10 cellular contexts compared by ENCODE assay signal in the genomic region with DNA sequence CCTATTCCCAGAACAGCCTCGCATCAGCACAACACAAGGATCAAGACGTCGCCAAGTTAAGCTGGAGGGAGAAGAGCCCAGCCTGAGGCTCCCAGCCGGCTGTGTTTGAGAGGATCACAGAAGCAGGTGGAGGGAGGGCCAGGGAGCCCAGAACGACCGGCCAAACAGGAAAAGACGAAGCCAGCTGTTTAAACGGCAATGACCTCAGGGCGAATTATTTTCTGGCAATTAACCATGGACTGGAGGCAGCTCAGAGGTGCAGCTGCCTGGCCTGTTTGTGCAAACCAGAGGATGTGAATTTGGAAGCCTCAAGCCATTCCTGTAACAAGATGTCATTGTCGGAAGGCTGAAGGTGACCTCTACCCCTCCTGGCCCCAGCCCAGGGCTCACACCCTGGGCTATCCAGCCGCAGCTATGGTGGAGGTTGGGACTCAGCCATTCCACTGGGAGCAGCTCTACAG.
A peak's percentile ranks its signal among the peaks of the same experiment; 100 is the strongest.
DNase-seq lines count a peak whose midpoint lies in the region; ATAC-seq and TF ChIP-seq lines count a peak whose summit lies in the region.
"Had no signal": no experiment of that assay in that cellular context is flagged by ENCODE, and none has a peak within 500 bp of the region (broad histone marks: within the 10 kb centered on the region; RNA-seq: fewer than 3 reads in every experiment).

No MANE protein-coding gene starts in this region.

- 3 to 9% methylated on average over 8 to 11 of the region's 11 CpGs for WGBS in gastroesophageal sphincter (ENCODE audit: low coverage in 1 of 2), 2 donors

- POLR2A ChIA-PET in HCT116 (lab: Charles Lee) = no interaction called here

- TF ChIP-seq CTCF in HCT116 (IDR thresholded peaks at IDR 0.05 in 2 of 3, conservative IDR thresholded peaks at IDR 0.05 in 1 of 3; ENCODE audit: borderline replicate concordance in 1 of 3, insufficient read depth in 1 of 3, low read depth in 2 of 3, low read length in 2 of 3) = no peak
- no peak for TF ChIP-seq CTCF in gastroesophageal sphincter (IDR thresholded peaks at IDR 0.05)
- TF ChIP-seq CTCF in omental fat pad (IDR thresholded peaks at IDR 0.05) = no peak

- no peaks in the 10 kb centered on the region for H3K9me2 ChIP-seq in HCT116 (ENCODE audit: insufficient read depth)

- peak overlapping the region; percentile 35 for H3K4me2 ChIP-seq in HCT116 (ENCODE audit: low read length)

- H3K9ac ChIP-seq in HCT116 (ENCODE audit: low read length) (no peak overlapping the region), skeletal muscle tissue (ENCODE audit: low read depth in 1 of 3, low read length in 3 of 3) (peak overlapping the region in 2 of 3 donors; percentile 23 to 45)

- no peak for TF ChIP-seq POLR2A in HCT116 (IDR thresholded peaks at IDR 0.05; ENCODE audit: borderline replicate concordance, extremely low read depth, insufficient read depth, insufficient read length)
- no peak for TF ChIP-seq POLR2A in gastroesophageal sphincter (IDR thresholded peaks at IDR 0.05)

- DNase-seq in HCT116 (ENCODE audit: low read depth, low spot score) = no peak
- peak; percentile 16 for DNase-seq in NCI-H82 treated with DMSO at 0.1 percent for 48 hours (lab: John Stamatoyannopoulos, UW; ENCODE audit: unreplicated experiment)
- DNase-seq in activated effector memory CD4-positive, alpha-beta T cell treated with Interleukin-2 at 50 U/mL for 16 hours = no peak
- DNase-seq in omental fat pad (ENCODE audit: low spot score) = no peak
- DNase-seq: effector memory CD4-positive, alpha-beta T cell; NCI-H187 had no signal

- RAD21 ChIA-PET in HCT116 (lab: Charles Lee; ENCODE audit: low non-redundant PET in 1 of 2, low total read pairs in 2 of 2, uncharacterized antibody in 2 of 2, unreplicated experiment in 2 of 2) = interaction anchor here in 1 of 2 experiments (0.6 kb wide), 1 partner anchor 202 kb away, joined by 7 read pairs; no protein-coding TSS in a partner anchor

- intact Hi-C loops in HCT116 (cut with micrococcal nuclease) = no loop called here

- no peak overlapping the region for H2AFZ ChIP-seq in HCT116 (ENCODE audit: low read depth, low read length, poor library complexity, severe bottlenecking)

- ATAC-seq in HCT116 (no peak), gastroesophageal sphincter (peak; percentile 86), HG03520 (IDR thresholded peaks at IDR 0.05; ENCODE audit: unreplicated experiment) (no peak), omental fat pad (ENCODE audit: low FRiP score) (no peak), GM19463 (IDR thresholded peaks at IDR 0.05; ENCODE audit: unreplicated experiment) (no peak)

- H3K4me1 ChIP-seq in HCT116 (ENCODE audit: control insufficient read depth in 1 of 2, insufficient read depth in 2 of 2, low read length in 2 of 2) (peaks cover 46 to 72% of the 10 kb centered on the region in 2 experiments), gastroesophageal sphincter (peaks cover 0 to 32% (median 16%) of the 10 kb centered on the region in 3 donors), skeletal muscle tissue (ENCODE audit: control insufficient read depth in 3 of 3, insufficient read depth in 3 of 3, low read length in 3 of 3) (peaks cover 28 to 36% (median 32%) of the 10 kb centered on the region in 3 donors)

- H3K9me3 ChIP-seq in HCT116 (ENCODE audit: control insufficient read depth in 1 of 2, insufficient read depth in 1 of 2, low read depth in 1 of 2, low read length in 2 of 2) = no peaks in the 10 kb centered on the region
- no peaks in the 10 kb centered on the region for H3K9me3 ChIP-seq in gastroesophageal sphincter
- no peaks in the 10 kb centered on the region for H3K9me3 ChIP-seq in skeletal muscle tissue (ENCODE audit: control insufficient read depth in 3 of 3, low read length in 3 of 3)

- H3K27me3 ChIP-seq in HCT116 (ENCODE audit: insufficient read depth, low read length) (no peaks in the 10 kb centered on the region), gastroesophageal sphincter (peaks cover 12% of the 10 kb centered on the region), skeletal muscle tissue (ENCODE audit: control insufficient read depth in 3 of 3, insufficient read depth in 3 of 3, low read length in 3 of 3) (no peaks in the 10 kb centered on the region)

- no peak for TF ChIP-seq RAD21 in HCT116 (IDR thresholded peaks at IDR 0.05; ENCODE audit: low read depth)

- no peak overlapping the region for H3K4me3 ChIP-seq in HCT116 (replicated peaks in 1 of 2; ENCODE audit: low read depth in 1 of 2, low read length in 2 of 2)
- H3K4me3 ChIP-seq in gastroesophageal sphincter = no peak overlapping the region
- peak overlapping the region in 1 of 3 donors; percentile 45 for H3K4me3 ChIP-seq in skeletal muscle tissue (ENCODE audit: low read length in 3 of 3)

- no peaks in the 10 kb centered on the region for H4K20me1 ChIP-seq in HCT116 (ENCODE audit: insufficient read depth)

- H3K27ac ChIP-seq in HCT116 (ENCODE audit: low read depth, low read length) (no peak overlapping the region; the same call in 1 of the 2 replicates), gastroesophageal sphincter (peak overlapping the region in 3 of 4 donors; percentile 10 to 22 (median 19)), skeletal muscle tissue (ENCODE audit: low read depth, low read length) (no peak overlapping the region)

- no peaks in the 10 kb centered on the region for H3K79me2 ChIP-seq in HCT116 (ENCODE audit: insufficient read depth, low read length)

- H3K36me3 ChIP-seq in HCT116 (ENCODE audit: control insufficient read depth in 1 of 2, insufficient read depth in 2 of 2, low read length in 2 of 2) (no peaks in the 10 kb centered on the region), gastroesophageal sphincter (no peaks in the 10 kb centered on the region), skeletal muscle tissue (ENCODE audit: control insufficient read depth in 3 of 3, insufficient read depth in 3 of 3, low read length in 3 of 3) (no peaks in the 10 kb centered on the region)

- CTCF ChIA-PET in HCT116 (lab: Charles Lee) = interaction anchor here (1.2 to 3.4 kb wide), 4 partner anchors 11 to 488 kb away, joined by 3 to 51 read pairs (median 15); no protein-coding TSS in a partner anchor

- no TSS peak for BruUV-seq in HCT116 (replicated peaks; lab: Mats Ljungman, UMichigan)

- TF ChIP-seq EP300 in gastroesophageal sphincter (IDR thresholded peaks at IDR 0.05) = no peak

TF ChIP-seq in HCT116, 20 proteins besides CTCF, POLR2A, EP300 and RAD21:
- no peak for TF ChIP-seq SP1 (IDR thresholded peaks at IDR 0.05; ENCODE audit: low read depth)
- no peak for TF ChIP-seq SIN3A (IDR thresholded peaks at IDR 0.05; ENCODE audit: low read depth)

Comparison
In these comparisons a context has a peak if more than half of its experiments do, and no peak if none do; other contexts are left out.
1. H3K27ac ChIP-seq: peak in gastroesophageal sphincter (3 of 4); none in HCT116 (single experiment) and skeletal muscle tissue (single experiment).